9 cellular contexts compared by ENCODE assay signal in the genomic region with DNA sequence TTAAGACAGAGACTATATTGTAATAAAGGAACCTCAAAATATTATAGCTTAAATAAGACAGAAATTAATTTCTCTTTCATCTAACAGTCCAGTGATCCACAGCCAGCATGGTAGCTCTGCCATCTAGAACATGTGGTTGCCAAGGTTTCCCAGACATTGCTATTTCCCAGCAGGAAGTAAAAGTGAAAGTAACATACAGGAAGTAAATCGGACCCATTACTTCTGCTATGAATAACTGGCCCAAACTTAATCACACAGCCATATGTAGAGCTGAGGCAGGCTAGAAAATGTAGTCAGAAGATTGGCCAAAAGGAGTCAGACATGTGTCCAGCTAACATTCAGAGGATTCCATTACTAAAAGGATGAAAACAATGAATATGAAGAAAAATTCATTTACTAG.
A peak's percentile ranks its signal among the peaks of the same experiment; 100 is the strongest.
DNase-seq lines count a peak whose midpoint lies in the region; ATAC-seq and TF ChIP-seq lines count a peak whose summit lies in the region.
"Had no signal": no experiment of that assay in that cellular context is flagged by ENCODE, and none has a peak within 500 bp of the region (broad histone marks: within the 10 kb centered on the region; RNA-seq: fewer than 3 reads in every experiment).

No MANE protein-coding gene starts in this region.

- H3K27me3 ChIP-seq in OCI-LY3 (ENCODE audit: low read depth, low read length) (no peaks in the 10 kb centered on the region), colonic mucosa (no peaks in the 10 kb centered on the region), esophagus squamous epithelium (peaks cover 0 to 10% (median 0%) of the 10 kb centered on the region in 4 donors)

- H3K36me3 ChIP-seq in OCI-LY3 (replicated peaks; ENCODE audit: low read depth, low read length) (no peaks in the 10 kb centered on the region), colonic mucosa (no peaks in the 10 kb centered on the region), esophagus squamous epithelium (no peaks in the 10 kb centered on the region)

- no peaks in the 10 kb centered on the region for H4K20me1 ChIP-seq in OCI-LY3 (ENCODE audit: insufficient read depth, low read length)

- intact Hi-C loops in left colon (cut with DNase I, micrococcal nuclease): no loop called here
- intact Hi-C loops in colonic mucosa (cut with DNase I): no loop called here
- intact Hi-C loops in sciatic nerve (cut with DNase I): no loop called here
- intact Hi-C loops in esophagus squamous epithelium (cut with DNase I): no loop called here

- H3K79me2 ChIP-seq in OCI-LY3 (ENCODE audit: low read length): no peaks in the 10 kb centered on the region

- TF ChIP-seq POLR2A in esophagus squamous epithelium (IDR thresholded peaks at IDR 0.05): no peak

- peak overlapping the region; percentile 24; the same call in 1 of the 2 replicates for H2AFZ ChIP-seq in OCI-LY3 (ENCODE audit: low read depth, low read length)

- H3K9me3 ChIP-seq in OCI-LY3 (ENCODE audit: insufficient read depth, low read length): no peaks in the 10 kb centered on the region
- no peaks in the 10 kb centered on the region for H3K9me3 ChIP-seq in colonic mucosa
- H3K9me3 ChIP-seq in esophagus squamous epithelium: no peaks in the 10 kb centered on the region

- TF ChIP-seq CTCF in OCI-LY3 (IDR thresholded peaks at IDR 0.05; ENCODE audit: low read depth, low read length) (no peak), colonic mucosa (IDR thresholded peaks at IDR 0.05) (no peak), esophagus squamous epithelium (IDR thresholded peaks at IDR 0.05) (no peak)

- peak overlapping the region; percentile 50 for H3K4me2 ChIP-seq in OCI-LY3 (ENCODE audit: low read length)

- peak; percentile 8 for DNase-seq in GM03348 (ENCODE audit: low spot score)
- no peak for DNase-seq in left colon
- no peak for DNase-seq in colonic mucosa
- DNase-seq in sciatic nerve (ENCODE audit: low spot score): no peak
- DNase-seq in esophagus squamous epithelium (lab: John Stamatoyannopoulos, UW): no peak
- no peak for DNase-seq in amniotic stem cell (lab: John Stamatoyannopoulos, UW)
- DNase-seq: stimulated activated naive B cell treated with anti-CD40 and anti-IgM and Interleukin-4, amounts not matched to agents 10 μg/mL and 1 μg/mL and 100 μg/mL, for 72 hours had no signal

- 8 to 20% methylated on average over 1 of the region's 1 CpG for WGBS in esophagus squamous epithelium, 2 donors

- H3K9ac ChIP-seq in OCI-LY3 (ENCODE audit: low read length) (no peak overlapping the region), colonic mucosa (ENCODE audit: low read depth in 2 of 2, low read length in 2 of 2) (no peak overlapping the region)

- H3K27ac ChIP-seq in OCI-LY3 (ENCODE audit: low read length) (no peak overlapping the region), colonic mucosa (no peak overlapping the region), esophagus squamous epithelium (no peak overlapping the region)

- ATAC-seq in HG02885 (IDR thresholded peaks at IDR 0.05; ENCODE audit: poor library complexity, unreplicated experiment) (peak; percentile 73), left colon (peak; percentile 56), sciatic nerve (no peak)

- H3K4me3 ChIP-seq in OCI-LY3 (ENCODE audit: low read length) (peak overlapping the region; percentile 21; the same call in 1 of the 2 replicates), colonic mucosa (no peak overlapping the region), esophagus squamous epithelium (peak overlapping the region in 1 of 4 donors; percentile 39)

- H3K4me1 ChIP-seq in OCI-LY3 (ENCODE audit: low read length) (peaks cover 11% of the 10 kb centered on the region), colonic mucosa (no peaks in the 10 kb centered on the region), esophagus squamous epithelium (no peaks in the 10 kb centered on the region)
